In the genomic region with DNA sequence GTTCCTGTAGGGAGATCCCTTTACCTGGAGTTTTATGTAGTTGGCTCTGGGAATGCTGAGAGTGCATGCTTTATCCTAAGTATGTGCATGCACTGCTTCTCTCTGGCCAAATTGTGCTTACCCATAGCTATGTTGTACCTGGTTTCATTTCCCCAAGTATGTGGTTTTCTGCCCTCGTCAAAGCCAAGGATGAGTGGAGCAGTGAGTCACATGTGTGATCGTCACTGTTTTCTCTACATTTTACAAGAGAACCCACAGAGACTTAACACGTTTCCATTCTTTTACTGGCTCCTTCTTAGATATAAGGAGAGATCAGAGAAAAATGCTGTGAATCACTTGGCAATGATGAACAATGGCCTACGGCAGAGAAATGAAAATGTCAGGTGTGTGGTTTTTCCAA, we compare ENCODE assay signal across 8 cellular contexts. TPM values are rescaled to one million over a fixed set of nuclear protein-coding genes. Genes with fewer than 3 reads are reported as not detected.
A peak's percentile ranks its signal among the peaks of the same experiment; 100 is the strongest.
DNase-seq lines count a peak whose midpoint lies in the region; ATAC-seq and TF ChIP-seq lines count a peak whose summit lies in the region.

No MANE protein-coding gene starts in this region.

- DNase-seq in MCF 10A (ENCODE audit: unreplicated experiment) (peak; percentile 83), breast epithelium (ENCODE audit: low spot score in 2 of 2) (no peak), RKO (ENCODE audit: low spot score) (peak; percentile 40), kidney epithelial cell (ENCODE audit: low read depth) (peak; percentile 77), NCI-H2171 treated with DMSO at 0.1 percent for 48 hours (lab: John Stamatoyannopoulos, UW) (no peak), dedifferentiated amniotic fluid mesenchymal stem cell (ENCODE audit: extremely low spot score) (no peak), ovary (no peak)

- CTCF ChIA-PET in MCF 10A (lab: Yijun Ruan, JAX), result interaction anchor here (0.9 kb wide), 2 partner anchors 21 to 246 kb away, joined by 3 read pairs; no protein-coding TSS in a partner anchor

- H3K36me3 Mint-ChIP-seq in MCF 10A (ENCODE audit: insufficient read depth, unreplicated experiment), result no peaks in the 10 kb centered on the region

- no peaks in the 10 kb centered on the region for H3K27me3 Mint-ChIP-seq in MCF 10A (ENCODE audit: insufficient read depth, unreplicated experiment)

- H3K4me3 Mint-ChIP-seq in MCF 10A (ENCODE audit: unreplicated experiment), result peak overlapping the region; percentile 1

- POLR2A ChIA-PET in MCF 10A (lab: Yijun Ruan, JAX), result interaction anchor here (0.6 to 1.9 kb wide), 8 partner anchors 11 to 327 kb away, joined by 3 to 11 read pairs (median 4); no protein-coding TSS in a partner anchor

- intact Hi-C loops in MCF 10A (cut with micrococcal nuclease), result loop anchor here (5.0 kb wide), 1 partner anchor 43 kb away; a partner anchor contains a TSS
- intact Hi-C loops in breast epithelium (cut with DNase I; ENCODE audit: low total_unique reads), result no loop called here
- intact Hi-C loops in ovary (cut with DNase I), result no loop called here

- peaks cover 4% of the 10 kb centered on the region for H3K9me3 Mint-ChIP-seq in MCF 10A (ENCODE audit: unreplicated experiment)

- H3K27ac Mint-ChIP-seq in MCF 10A (ENCODE audit: low read depth, unreplicated experiment), result peak overlapping the region; percentile 41

- no peak overlapping the region for H3K27ac ChIP-seq in breast epithelium
- H3K27ac ChIP-seq in ovary, result no peak overlapping the region

- peak; percentile 95 for ATAC-seq in HG03064 (IDR thresholded peaks at IDR 0.05; ENCODE audit: low read depth, unreplicated experiment)

- H3K36me3 ChIP-seq in breast epithelium (no peaks in the 10 kb centered on the region), kidney epithelial cell (ENCODE audit: control insufficient read depth, insufficient read depth, low read length) (no peaks in the 10 kb centered on the region), ovary (no peaks in the 10 kb centered on the region)

- no peak for TF ChIP-seq EP300 in ovary (IDR thresholded peaks at IDR 0.05)

- H3K4me3 ChIP-seq in breast epithelium, result no peak overlapping the region
- no peak overlapping the region for H3K4me3 ChIP-seq in kidney epithelial cell (ENCODE audit: low read depth, low read length)
- H3K4me3 ChIP-seq in ovary, result no peak overlapping the region

- TF ChIP-seq CTCF in MCF 10A (IDR thresholded peaks at IDR 0.05; ENCODE audit: unreplicated experiment) (no peak), breast epithelium (IDR thresholded peaks at IDR 0.05) (no peak), kidney epithelial cell (IDR thresholded peaks at IDR 0.05; ENCODE audit: insufficient read depth, low read length, poor library complexity, severe bottlenecking) (no peak), ovary (IDR thresholded peaks at IDR 0.05) (no peak)

- BruUV-seq in MCF 10A (replicated peaks; lab: Mats Ljungman, UMichigan), result no TSS peak

- WGBS in ovary, 3 donors, result 29 to 41% (median 36%) methylated on average over 4 of the region's 4 CpGs

- H3K9me3 ChIP-seq in breast epithelium (no peaks in the 10 kb centered on the region), ovary (no peaks in the 10 kb centered on the region)

- TF ChIP-seq POLR2A in breast epithelium (IDR thresholded peaks at IDR 0.05) (no peak), ovary (IDR thresholded peaks at IDR 0.05) (no peak)

- H3K27me3 ChIP-seq in breast epithelium, result no peaks in the 10 kb centered on the region
- no peaks in the 10 kb centered on the region for H3K27me3 ChIP-seq in kidney epithelial cell (ENCODE audit: control insufficient read depth, insufficient read depth, low read length)
- no peaks in the 10 kb centered on the region for H3K27me3 ChIP-seq in ovary

- H3K4me1 ChIP-seq in breast epithelium, result no peaks in the 10 kb centered on the region
- H3K4me1 ChIP-seq in ovary (ENCODE audit: insufficient read depth), result peaks cover 6% of the 10 kb centered on the region

- peaks cover 7% of the 10 kb centered on the region for H3K4me1 Mint-ChIP-seq in MCF 10A (ENCODE audit: insufficient read depth, unreplicated experiment)

RNA-seq across cellular contexts. Expression of a gene that starts 42.0 kb away (rescaled TPM):
- total RNA-seq in MCF 10A (2022) (26.5 and 26.8 TPM in 2 replicates), breast epithelium (10 to 100 TPM; 28.0 to 61.5 (median 50.1) TPM), kidney epithelial cell (19.1 and 20.9 TPM in 2 replicates), ovary (10 to 100 TPM; 55.3 to 86.3 (median 59.9) TPM)
- polyA plus RNA-seq in ovary, result 10 to 100 TPM; 11.6 to 21.6 TPM

Comparison
In these comparisons a context has a peak if more than half of its experiments do, and no peak if none do; other contexts are left out.
1. DNase-seq: peak in MCF 10A (single experiment), RKO (single experiment) and kidney epithelial cell (single experiment); none in breast epithelium (0 of 2), NCI-H2171 treated with DMSO at 0.1 percent for 48 hours (single experiment), dedifferentiated amniotic fluid mesenchymal stem cell (single experiment) and ovary (0 of 5).